ENCODE assay signal across 19 cellular contexts in the genomic region with DNA sequence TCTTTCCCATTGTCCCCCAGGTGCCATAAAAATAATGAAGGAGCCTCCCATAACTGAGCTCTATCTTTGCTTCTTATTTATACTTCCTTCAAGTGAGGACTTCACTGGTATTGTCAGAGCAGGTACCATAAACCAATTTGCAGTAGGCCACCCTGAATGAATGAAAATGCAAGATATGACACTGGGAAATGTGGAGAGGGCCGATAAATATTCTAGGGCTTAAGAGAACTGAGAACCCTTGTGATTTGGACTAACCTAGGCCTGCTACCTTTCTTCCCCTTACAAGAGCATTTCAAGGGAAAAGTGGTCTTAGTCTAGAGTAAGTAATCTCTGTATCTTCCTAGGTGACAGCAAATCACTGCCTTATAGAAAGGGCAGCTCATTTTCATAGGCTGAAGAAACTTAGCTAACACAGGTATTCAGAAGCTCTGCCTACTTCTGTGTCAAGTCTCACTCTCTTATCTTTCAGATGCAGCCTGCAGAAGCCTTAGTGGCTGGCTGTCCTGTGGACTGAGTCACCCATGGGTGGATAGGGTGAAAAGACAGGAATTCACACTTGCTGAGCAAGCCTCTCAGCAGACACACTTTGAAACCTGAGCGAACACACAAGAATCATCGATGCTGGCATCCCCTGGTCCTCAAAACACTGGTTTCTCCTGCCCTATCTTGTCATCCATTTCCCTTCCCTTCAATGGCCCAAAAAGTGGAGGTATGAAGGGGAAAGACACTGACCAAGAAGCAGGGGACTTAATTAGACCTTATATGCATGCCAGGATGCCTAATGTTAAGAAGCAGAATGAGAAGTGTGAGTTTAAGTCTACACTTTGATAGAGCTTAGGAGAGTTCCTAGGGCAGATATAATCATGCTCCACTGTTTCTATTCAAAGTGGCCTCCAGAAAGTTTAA. TPM values are rescaled to one million over a fixed set of nuclear protein-coding genes. Genes with fewer than 3 reads are reported as not detected.
A peak's percentile ranks its signal among the peaks of the same experiment; 100 is the strongest.
DNase-seq lines count a peak whose midpoint lies in the region; ATAC-seq, FAIRE-seq and TF ChIP-seq lines count a peak whose summit lies in the region.
"Had no signal": no experiment of that assay in that cellular context is flagged by ENCODE, and none has a peak within 500 bp of the region (broad histone marks: within the 10 kb centered on the region; RNA-seq: fewer than 3 reads in every experiment).

No MANE protein-coding gene starts in this region.

- H3K9me3 Mint-ChIP-seq in natural killer cell treated with Interleukin-12 subunit alpha and Interleukin-12 subunit beta and Interleukin-15 and Interleukin-18, amount 100 ng/mL, for 72 hours, result no peaks in the 10 kb centered on the region
- no peaks in the 10 kb centered on the region for H3K9me3 Mint-ChIP-seq in activated CD4-positive, alpha-beta T cell treated with anti-CD3 and anti-CD28 coated beads, Interleukin-2, amount 10 ng/mL, durations not matched to agents 7 days and 5 days
- H3K9me3 Mint-ChIP-seq: activated naive CD4-positive, alpha-beta T cell treated with anti-CD3 and anti-CD28 coated beads, Interleukin-2, amount 50 U/mL, for 72 hours had no signal

- H3K79me2 ChIP-seq in endothelial cell of umbilical vein (ENCODE audit: control insufficient read depth, insufficient read depth, low read length), result no peaks in the 10 kb centered on the region

- peaks cover 0 to 2% of the 10 kb centered on the region in 2 donors for H3K4me1 Mint-ChIP-seq in natural killer cell treated with Interleukin-12 subunit alpha and Interleukin-12 subunit beta and Interleukin-15 and Interleukin-18, amount 100 ng/mL, for 72 hours (ENCODE audit: low read depth in 2 of 2)
- H3K4me1 Mint-ChIP-seq in activated CD4-positive, alpha-beta T cell treated with anti-CD3 and anti-CD28 coated beads, Interleukin-2, amount 10 ng/mL, durations not matched to agents 7 days and 5 days, result peaks cover 7% of the 10 kb centered on the region

- CTCF ChIA-PET in endothelial cell of umbilical vein (lab: Charles Lee), result no interaction called here
- CTCF ChIA-PET in activated CD4-positive, alpha-beta T cell treated with anti-CD3 and anti-CD28 coated beads, Interleukin-2, amount 10 ng/mL, durations not matched to agents 7 days and 5 days (lab: Charles Lee), result interaction anchor here (1.1 to 1.2 kb wide), 2 partner anchors 41 to 149 kb away, joined by 3 to 4 read pairs; no protein-coding TSS in a partner anchor

- no peak overlapping the region for H3K9ac ChIP-seq in endothelial cell of umbilical vein (replicated peaks; ENCODE audit: extremely low read depth, insufficient read depth, low read length)

- ATAC-seq in natural killer cell treated with Interleukin-12 subunit alpha and Interleukin-12 subunit beta and Interleukin-15 and Interleukin-18, amount 100 ng/mL, for 72 hours, result peak; percentile 59 to 64
- ATAC-seq: activated CD4-positive, CD25-positive, alpha-beta regulatory T cell treated with anti-CD3 and anti-CD28 coated beads, Interleukin-2, amount 50 U/mL, for 24 hours; lower lobe of right lung; sciatic nerve had no signal

- no peaks in the 10 kb centered on the region for H3K36me3 ChIP-seq in endothelial cell of umbilical vein (ENCODE audit: control insufficient read depth in 2 of 2, extremely low read depth in 1 of 2, insufficient read depth in 2 of 2, low read length in 2 of 2)
- H3K36me3 ChIP-seq: colonic mucosa, esophagus squamous epithelium, lower lobe of right lung, tibial artery had no signal

- no peak overlapping the region for H3K4me2 ChIP-seq in endothelial cell of umbilical vein (ENCODE audit: insufficient read depth, low read length)

- TF ChIP-seq POLR2A in H54 (IDR thresholded peaks at IDR 0.05; ENCODE audit: low read depth, low read length) (no peak), endothelial cell of umbilical vein (IDR thresholded peaks at IDR 0.05; ENCODE audit: low read depth, low read length) (no peak)

- no peaks in the 10 kb centered on the region for H3K36me3 Mint-ChIP-seq in natural killer cell treated with Interleukin-12 subunit alpha and Interleukin-12 subunit beta and Interleukin-15 and Interleukin-18, amount 100 ng/mL, for 72 hours
- no peaks in the 10 kb centered on the region for H3K36me3 Mint-ChIP-seq in activated CD4-positive, alpha-beta T cell treated with anti-CD3 and anti-CD28 coated beads, Interleukin-2, amount 10 ng/mL, durations not matched to agents 7 days and 5 days (ENCODE audit: low read depth)
- H3K36me3 Mint-ChIP-seq: activated naive CD4-positive, alpha-beta T cell treated with anti-CD3 and anti-CD28 coated beads, Interleukin-2, amount 50 U/mL, for 72 hours had no signal

- DNase-seq in H54 (ENCODE audit: insufficient read length, low spot score) (peak; percentile 65), RPMI7951 (ENCODE audit: low read depth) (peak; percentile 23), endothelial cell of umbilical vein (ENCODE audit: low read depth, low spot score) (no peak), epidermal melanocyte (ENCODE audit: insufficient read length, low spot score) (no peak), ureter (ENCODE audit: low spot score) (no peak), 8988T (no peak)
- no peak for DNase-seq in natural killer cell treated with Interleukin-12 subunit alpha and Interleukin-12 subunit beta and Interleukin-15 and Interleukin-18, amount 100 ng/mL, for 72 hours (ENCODE audit: low spot score)
- no peak for DNase-seq in activated CD4-positive, alpha-beta T cell treated with anti-CD3 and anti-CD28 coated beads, Interleukin-2, amount 10 ng/mL, durations not matched to agents 7 days and 5 days
- DNase-seq: colonic mucosa; esophagus squamous epithelium; lower lobe of right lung; stimulated activated CD4-positive, alpha-beta T cell treated with anti-CD3 and anti-CD28 coated beads, Interleukin-4, amount 100 ng/mL, for 24 hours; tibial artery had no signal

- no peaks in the 10 kb centered on the region for H3K9me1 ChIP-seq in endothelial cell of umbilical vein (replicated peaks; ENCODE audit: control insufficient read depth, extremely low read depth, insufficient read depth, low read length)

- FAIRE-seq in H54 (lab: Jason Lieb, UNC) (peak; percentile 72), endothelial cell of umbilical vein (lab: Jason Lieb, UNC) (no peak)
- FAIRE-seq: G401.6, GM19239 had no signal

- H3K27ac Mint-ChIP-seq in natural killer cell treated with Interleukin-12 subunit alpha and Interleukin-12 subunit beta and Interleukin-15 and Interleukin-18, amount 100 ng/mL, for 72 hours, result no peak overlapping the region
- no peak overlapping the region for H3K27ac Mint-ChIP-seq in activated CD4-positive, alpha-beta T cell treated with anti-CD3 and anti-CD28 coated beads, Interleukin-2, amount 10 ng/mL, durations not matched to agents 7 days and 5 days
- H3K27ac Mint-ChIP-seq: activated naive CD4-positive, alpha-beta T cell treated with anti-CD3 and anti-CD28 coated beads, Interleukin-2, amount 50 U/mL, for 72 hours had no signal

- H3K27me3 Mint-ChIP-seq in natural killer cell treated with Interleukin-12 subunit alpha and Interleukin-12 subunit beta and Interleukin-15 and Interleukin-18, amount 100 ng/mL, for 72 hours, result peaks cover 4 to 10% of the 10 kb centered on the region in 2 donors
- peaks cover 19% of the 10 kb centered on the region for H3K27me3 Mint-ChIP-seq in activated CD4-positive, alpha-beta T cell treated with anti-CD3 and anti-CD28 coated beads, Interleukin-2, amount 10 ng/mL, durations not matched to agents 7 days and 5 days

- H3K4me3 Mint-ChIP-seq in natural killer cell treated with Interleukin-12 subunit alpha and Interleukin-12 subunit beta and Interleukin-15 and Interleukin-18, amount 100 ng/mL, for 72 hours, result no peak overlapping the region
- no peak overlapping the region for H3K4me3 Mint-ChIP-seq in activated CD4-positive, alpha-beta T cell treated with anti-CD3 and anti-CD28 coated beads, Interleukin-2, amount 10 ng/mL, durations not matched to agents 7 days and 5 days

- no peaks in the 10 kb centered on the region for H3K4me1 ChIP-seq in endothelial cell of umbilical vein (ENCODE audit: control insufficient read depth, extremely low read depth, insufficient read depth, low read length)
- H3K4me1 ChIP-seq: colonic mucosa, esophagus squamous epithelium had no signal

- H3K27ac ChIP-seq in endothelial cell of umbilical vein (ENCODE audit: insufficient read depth, low read depth, low read length), result no peak overlapping the region
- H3K27ac ChIP-seq: colonic mucosa, esophagus squamous epithelium, lower lobe of right lung, tibial artery had no signal

- intact Hi-C loops in endothelial cell of umbilical vein (cut with micrococcal nuclease), result no loop called here

- H2AFZ ChIP-seq in endothelial cell of umbilical vein (ENCODE audit: low read depth, low read length), result no peak overlapping the region

- H3K9me3 ChIP-seq in endothelial cell of umbilical vein (replicated peaks; ENCODE audit: control insufficient read depth, insufficient read depth, low read length), result no peaks in the 10 kb centered on the region
- H3K9me3 ChIP-seq: colonic mucosa, esophagus squamous epithelium, lower lobe of right lung, tibial artery had no signal

- no peak overlapping the region for H3K4me3 ChIP-seq in endothelial cell of umbilical vein (replicated peaks in 1 of 3; ENCODE audit: insufficient read depth in 1 of 3, low read depth in 1 of 3, low read length in 3 of 3)
- H3K4me3 ChIP-seq: colonic mucosa, esophagus squamous epithelium, lower lobe of right lung, tibial artery had no signal

- no peaks in the 10 kb centered on the region for H3K27me3 ChIP-seq in endothelial cell of umbilical vein (ENCODE audit: control insufficient read depth in 2 of 2, insufficient read depth in 2 of 2, low read length in 2 of 2)
- H3K27me3 ChIP-seq: colonic mucosa, esophagus squamous epithelium, tibial artery had no signal

- no peaks in the 10 kb centered on the region for H4K20me1 ChIP-seq in endothelial cell of umbilical vein (replicated peaks; ENCODE audit: control insufficient read depth, extremely low read depth, insufficient read depth, low read length)

- POLR2A ChIA-PET in endothelial cell of umbilical vein (lab: Charles Lee), result interaction anchor here (1.2 kb wide), 1 partner anchor 15 kb away, joined by 3 read pairs; a partner anchor contains a TSS
- POLR2A ChIA-PET in activated CD4-positive, alpha-beta T cell treated with anti-CD3 and anti-CD28 coated beads, Interleukin-2, amount 10 ng/mL, durations not matched to agents 7 days and 5 days (lab: Charles Lee), result no interaction called here

- dilution Hi-C loops in endothelial cell of umbilical vein (cut with MboI; ENCODE audit: extremely low pct_ligation_motif_present, low sequenced_read_pairs), result no loop called here

- TF ChIP-seq CTCF in endothelial cell of umbilical vein (IDR thresholded peaks at IDR 0.05; ENCODE audit: extremely low read depth in 1 of 2, insufficient read depth in 1 of 2, low read depth in 1 of 2, low read length in 2 of 2), result no peak

- no TSS peak for BruUV-seq in endothelial cell of umbilical vein (replicated peaks; lab: Mats Ljungman, UMichigan)

RNA-seq across cellular contexts. Expression of a gene that starts 15.2 kb away (rescaled TPM):
- total RNA-seq in RPMI7951 (2014; rRNA removed; shearing (Covaris generic)), result 31.7 and 31.8 TPM in 2 replicates
- 8.4 and 9.9 TPM in 2 replicates for total RNA-seq in endothelial cell of umbilical vein
- 3.0 and 3.7 TPM in 2 replicates for polyA plus RNA-seq in endothelial cell of umbilical vein
- 3.9 and 4.4 TPM in 2 replicates for polyA plus RNA-seq in endothelial cell of umbilical vein (2011; cell fraction: cytosol; rRNA removed)
- 5.0 and 5.7 TPM in 2 replicates for polyA plus RNA-seq in endothelial cell of umbilical vein (2011; cell fraction: nucleus; rRNA removed)
- 6.8 and 15.1 TPM in 2 replicates for polyA plus RNA-seq in endothelial cell of umbilical vein (2012)
- 7.1 and 7.7 TPM in 2 replicates for polyA minus RNA-seq in endothelial cell of umbilical vein
- polyA minus RNA-seq in endothelial cell of umbilical vein (2011; cell fraction: cytosol; rRNA and poly(A)+ RNA removed), result not detected
- polyA minus RNA-seq in endothelial cell of umbilical vein (2011; cell fraction: nucleus; rRNA and poly(A)+ RNA removed), result 2.5 and 3.5 TPM in 2 replicates
- 1 to 10 TPM; 1.7 to 2.7 TPM for total RNA-seq in natural killer cell treated with Interleukin-12 subunit alpha and Interleukin-12 subunit beta and Interleukin-15 and Interleukin-18, amount 100 ng/mL, for 72 hours
- 2.4 TPM for total RNA-seq in ureter
- total RNA-seq in activated CD4-positive, alpha-beta T cell treated with anti-CD3 and anti-CD28 coated beads, Interleukin-2, amount 10 ng/mL, durations not matched to agents 7 days and 5 days, result under 1 TPM; 0.62 to 0.75 TPM
- total RNA-seq: OCI-LY7 had no signal

RNA-seq across cellular contexts. Expression of a gene that starts 24.3 kb away (rescaled TPM):
- 38.4 and 40.6 TPM in 2 replicates for total RNA-seq in RPMI7951 (2014; rRNA removed; shearing (Covaris generic))
- 27.1 and 30.2 TPM in 2 replicates for total RNA-seq in endothelial cell of umbilical vein
- 23.8 and 28.2 TPM in 2 replicates for polyA plus RNA-seq in endothelial cell of umbilical vein
- polyA plus RNA-seq in endothelial cell of umbilical vein (2011; cell fraction: cytosol; rRNA removed), result 21.8 and 22.2 TPM in 2 replicates
- polyA plus RNA-seq in endothelial cell of umbilical vein (2011; cell fraction: nucleus; rRNA removed), result 7.6 and 12.2 TPM in 2 replicates
- 42.5 and 53.9 TPM in 2 replicates for polyA plus RNA-seq in endothelial cell of umbilical vein (2012)
- 23.1 and 30.1 TPM in 2 replicates for polyA minus RNA-seq in endothelial cell of umbilical vein
- polyA minus RNA-seq in endothelial cell of umbilical vein (2011; cell fraction: cytosol; rRNA and poly(A)+ RNA removed), result 8.7 TPM
- polyA minus RNA-seq in endothelial cell of umbilical vein (2011; cell fraction: nucleus; rRNA and poly(A)+ RNA removed), result 5.8 and 10.0 TPM in 2 replicates
- 10 to 100 TPM; 24.1 to 42.7 TPM for total RNA-seq in natural killer cell treated with Interleukin-12 subunit alpha and Interleukin-12 subunit beta and Interleukin-15 and Interleukin-18, amount 100 ng/mL, for 72 hours
- 60.2 TPM for total RNA-seq in ureter
- total RNA-seq in activated CD4-positive, alpha-beta T cell treated with anti-CD3 and anti-CD28 coated beads, Interleukin-2, amount 10 ng/mL, durations not matched to agents 7 days and 5 days, result 10 to 100 TPM; 27.7 to 35.2 TPM

RNA-seq across cellular contexts. Expression of a gene that starts 45.8 kb away (rescaled TPM):
- total RNA-seq in RPMI7951 (2014; rRNA removed; shearing (Covaris generic)), result not detected in 2 replicates
- total RNA-seq in endothelial cell of umbilical vein (not detected in 2 replicates), ureter (not detected)
- not detected in 2 replicates for polyA plus RNA-seq in endothelial cell of umbilical vein
- not detected in 2 replicates for polyA plus RNA-seq in endothelial cell of umbilical vein (2011; cell fraction: cytosol; rRNA removed)
- polyA plus RNA-seq in endothelial cell of umbilical vein (2011; cell fraction: nucleus; rRNA removed), result not detected in 2 replicates
- not detected in 2 replicates for polyA plus RNA-seq in endothelial cell of umbilical vein (2012)
- polyA minus RNA-seq in endothelial cell of umbilical vein, result not detected in 2 replicates
- not detected for polyA minus RNA-seq in endothelial cell of umbilical vein (2011; cell fraction: cytosol; rRNA and poly(A)+ RNA removed)
- polyA minus RNA-seq in endothelial cell of umbilical vein (2011; cell fraction: nucleus; rRNA and poly(A)+ RNA removed), result not detected in 2 replicates
- not detected for total RNA-seq in natural killer cell treated with Interleukin-12 subunit alpha and Interleukin-12 subunit beta and Interleukin-15 and Interleukin-18, amount 100 ng/mL, for 72 hours
- not detected for total RNA-seq in activated CD4-positive, alpha-beta T cell treated with anti-CD3 and anti-CD28 coated beads, Interleukin-2, amount 10 ng/mL, durations not matched to agents 7 days and 5 days
- total RNA-seq: activated naive CD4-positive, alpha-beta T cell treated with anti-CD3 and anti-CD28 coated beads, Interleukin-2, amount 50 U/mL, for 72 hours; colonic mucosa; esophagus squamous epithelium; lower lobe of right lung; OCI-LY7; sciatic nerve had no signal

RNA-seq across cellular contexts. Expression of a gene that starts 55.8 kb away (rescaled TPM):
- total RNA-seq in RPMI7951 (2014; rRNA removed; shearing (Covaris generic)), result not detected in 2 replicates
- not detected in 2 replicates for total RNA-seq in endothelial cell of umbilical vein
- polyA plus RNA-seq in endothelial cell of umbilical vein, result not detected in 2 replicates
- polyA plus RNA-seq in endothelial cell of umbilical vein (2011; cell fraction: cytosol; rRNA removed), result not detected in 2 replicates
- polyA plus RNA-seq in endothelial cell of umbilical vein (2011; cell fraction: nucleus; rRNA removed), result not detected in 2 replicates
- polyA plus RNA-seq in endothelial cell of umbilical vein (2012), result not detected in 2 replicates
- not detected in 2 replicates for polyA minus RNA-seq in endothelial cell of umbilical vein
- polyA minus RNA-seq in endothelial cell of umbilical vein (2011; cell fraction: cytosol; rRNA and poly(A)+ RNA removed), result not detected
- polyA minus RNA-seq in endothelial cell of umbilical vein (2011; cell fraction: nucleus; rRNA and poly(A)+ RNA removed), result not detected in 2 replicates
- not detected for total RNA-seq in natural killer cell treated with Interleukin-12 subunit alpha and Interleukin-12 subunit beta and Interleukin-15 and Interleukin-18, amount 100 ng/mL, for 72 hours
- total RNA-seq in ureter, result not detected
- not detected for total RNA-seq in activated CD4-positive, alpha-beta T cell treated with anti-CD3 and anti-CD28 coated beads, Interleukin-2, amount 10 ng/mL, durations not matched to agents 7 days and 5 days
- total RNA-seq: activated naive CD4-positive, alpha-beta T cell treated with anti-CD3 and anti-CD28 coated beads, Interleukin-2, amount 50 U/mL, for 72 hours; colonic mucosa; esophagus squamous epithelium; OCI-LY7; sciatic nerve had no signal

Comparison
In these comparisons a context has a peak if more than half of its experiments do, and no peak if none do; other contexts are left out.
1. DNase-seq: peak in H54 (single experiment) and RPMI7951 (single experiment); none in endothelial cell of umbilical vein (single experiment), natural killer cell treated with Interleukin-12 subunit alpha and Interleukin-12 subunit beta and Interleukin-15 and Interleukin-18, amount 100 ng/mL, for 72 hours (single experiment), epidermal melanocyte (single experiment), ureter (single experiment), activated CD4-positive, alpha-beta T cell treated with anti-CD3 and anti-CD28 coated beads, Interleukin-2, amount 10 ng/mL, durations not matched to agents 7 days and 5 days (single experiment) and 8988T (single experiment).